ENCODE assay signal across 17 cellular contexts in the genomic region with DNA sequence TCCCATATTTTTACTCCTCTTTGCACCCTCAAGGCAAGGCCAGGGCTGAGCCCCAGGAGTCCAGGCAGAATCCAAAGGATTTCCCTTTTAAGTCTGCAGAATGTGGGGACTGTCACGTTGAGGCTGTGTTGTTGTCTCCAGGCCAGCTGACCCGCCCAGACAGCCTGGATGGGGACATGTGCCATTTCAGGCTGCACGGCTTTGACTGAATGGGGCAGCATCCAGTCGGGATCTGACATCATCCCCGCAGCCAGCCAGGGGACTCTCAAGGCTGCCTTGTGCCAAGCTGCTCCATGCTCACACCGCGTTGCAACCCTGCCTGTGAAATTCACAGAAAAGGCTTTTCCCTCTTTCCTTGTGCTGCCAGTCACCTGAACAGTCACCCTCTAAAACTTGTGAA. TPM values are rescaled to one million over a fixed set of nuclear protein-coding genes. Genes with fewer than 3 reads are reported as not detected.
DNase-seq lines count a peak whose midpoint lies in the region; ATAC-seq, FAIRE-seq and TF ChIP-seq lines count a peak whose summit lies in the region.
"Had no signal": no experiment of that assay in that cellular context is flagged by ENCODE, and none has a peak within 500 bp of the region (broad histone marks: within the 10 kb centered on the region; RNA-seq: fewer than 3 reads in every experiment).

No MANE protein-coding gene starts in this region.

- no peak for FAIRE-seq in small intestine (lab: Jason Lieb, UNC)
- FAIRE-seq: G401.6 had no signal

- no peak for ATAC-seq in GM21515 (IDR thresholded peaks at IDR 0.05; ENCODE audit: unreplicated experiment)
- ATAC-seq: activated CD8-positive, alpha-beta T cell treated with anti-CD3 and anti-CD28 coated beads, Interleukin-2, amount 10 ng/mL, durations not matched to agents 7 days and 5 days had no signal

- H3K27ac ChIP-seq in transverse colon (peak overlapping the region in 3 of 4 donors; percentile 2 to 37 (median 21)), small intestine (ENCODE audit: low read depth in 1 of 2, low read length in 1 of 2) (no peak overlapping the region), testis (no peak overlapping the region)
- H3K27ac ChIP-seq: neutrophil had no signal

- H3K27me3 ChIP-seq in transverse colon (no peaks in the 10 kb centered on the region), H7 (ENCODE audit: control insufficient read depth, insufficient read depth, low read length) (no peaks in the 10 kb centered on the region), small intestine (ENCODE audit: control insufficient read depth in 2 of 2, insufficient read depth in 2 of 2, low read length in 2 of 2) (no peaks in the 10 kb centered on the region), testis (no peaks in the 10 kb centered on the region)
- H3K27me3 ChIP-seq: breast epithelium had no signal

- DNase-seq in amygdala (lab: John Stamatoyannopoulos, UW) (peak in 48 of 56 donors; percentile 3 to 77 (median 40)), cardiac septum (ENCODE audit: low spot score) (peak; percentile 89), posterior cingulate gyrus (peak; percentile 27 to 93 (median 61)), transverse colon (no peak), H7 (no peak), small intestine (no peak), testis (no peak)
- DNase-seq: activated CD8-positive, alpha-beta T cell treated with anti-CD3 and anti-CD28 coated beads, Interleukin-2, amount 10 ng/mL, durations not matched to agents 7 days and 5 days; CD4-positive, CD25-positive, alpha-beta regulatory T cell; GOT3; KG1; NCI-H146; NCI-H82 had no signal

- H3K4me1 ChIP-seq in transverse colon = peaks cover 7 to 41% (median 19%) of the 10 kb centered on the region in 4 donors
- H3K4me1 ChIP-seq in small intestine (ENCODE audit: control insufficient read depth in 2 of 2, insufficient read depth in 1 of 2, low read depth in 1 of 2, low read length in 1 of 2) = no peaks in the 10 kb centered on the region
- no peaks in the 10 kb centered on the region for H3K4me1 ChIP-seq in testis
- H3K4me1 ChIP-seq: breast epithelium had no signal

- no peak for TF ChIP-seq CTCF in transverse colon (IDR thresholded peaks at IDR 0.05)
- no peak for TF ChIP-seq CTCF in testis (IDR thresholded peaks at IDR 0.05)

- intact Hi-C loops in cardiac septum (cut with DNase I) (loop anchor here (2.0 kb wide), 2 partner anchors 57 to 119 kb away; no protein-coding TSS in a partner anchor), posterior cingulate gyrus (cut with DNase I) (no loop called here), transverse colon (cut with DNase I; ENCODE audit: low total_unique reads) (no loop called here), testis (cut with DNase I; ENCODE audit: low total_unique reads) (no loop called here)

- H3K4me3 ChIP-seq in transverse colon = no peak overlapping the region
- no peak overlapping the region for H3K4me3 ChIP-seq in H7 (ENCODE audit: insufficient read depth, low read depth, low read length)
- H3K4me3 ChIP-seq in small intestine (ENCODE audit: low read depth in 1 of 2, low read length in 2 of 2) = no peak overlapping the region
- H3K4me3 ChIP-seq in testis = no peak overlapping the region
- H3K4me3 ChIP-seq: breast epithelium had no signal

- WGBS in transverse colon (ENCODE audit: low coverage in 1 of 2), 2 donors = 65% methylated on average over 7 of the region's 7 CpGs; no CpG with 5 or more reads in 1 of the 2 donors
- WGBS in small intestine, 3 donors = 67 to 81% (median 77%) methylated on average over 7 of the region's 7 CpGs
- WGBS in testis, 2 donors = 83% methylated on average over 7 of the region's 7 CpGs; no CpG with 5 or more reads in 1 of the 2 donors

- TF ChIP-seq POLR2A in transverse colon (IDR thresholded peaks at IDR 0.05) = no peak
- TF ChIP-seq POLR2A in testis (IDR thresholded peaks at IDR 0.05) = no peak

- no peaks in the 10 kb centered on the region for H3K36me3 ChIP-seq in transverse colon
- H3K36me3 ChIP-seq in H7 (replicated peaks; ENCODE audit: control insufficient read depth, insufficient read depth, low read length) = no peaks in the 10 kb centered on the region
- H3K36me3 ChIP-seq in small intestine (ENCODE audit: control insufficient read depth in 2 of 2, insufficient read depth in 2 of 2, low read length in 2 of 2) = no peaks in the 10 kb centered on the region
- H3K36me3 ChIP-seq in testis (ENCODE audit: low read depth, missing control alignments) = no peaks in the 10 kb centered on the region
- H3K36me3 ChIP-seq: breast epithelium, neutrophil had no signal

- in situ Hi-C loops in transverse colon (cut with MboI; ENCODE audit: low pct_ligation_motif_present in 1 of 4, low pct_unique_long_range_greater_than_20kb in 1 of 4, low sequenced_read_pairs in 3 of 4) = no loop called here

- no peaks in the 10 kb centered on the region for H3K9me3 ChIP-seq in transverse colon
- H3K9me3 ChIP-seq in small intestine (ENCODE audit: control insufficient read depth, low read depth) = no peaks in the 10 kb centered on the region
- no peaks in the 10 kb centered on the region for H3K9me3 ChIP-seq in testis
- H3K9me3 ChIP-seq: breast epithelium, neutrophil had no signal

- TF ChIP-seq EP300 in transverse colon (IDR thresholded peaks at IDR 0.05; ENCODE audit: low read depth) = no peak

RNA-seq across cellular contexts. Expression of a gene that starts 2.2 kb away (rescaled TPM):
- total RNA-seq in cardiac septum = 3.7 TPM
- total RNA-seq in transverse colon = 1 to 10 TPM in 1 of 4 donors, under 1 TPM in 3; 0.40 to 1.4 (median 0.72) TPM
- total RNA-seq in H7 (2014; rRNA removed; shearing (Covaris generic)) = not detected in 2 replicates
- polyA plus RNA-seq in small intestine = 1 to 10 TPM in 2 of 3 donors, not detected in 1; 1.5 to 2.4 TPM
- 1 to 10 TPM; 1.4 to 2.2 TPM for total RNA-seq in testis
- polyA plus RNA-seq in testis (ENCODE audit: insufficient read depth, low read depth, low replicate concordance) = 0.96 TPM
- total RNA-seq: activated CD8-positive, alpha-beta T cell treated with anti-CD3 and anti-CD28 coated beads, Interleukin-2, amount 10 ng/mL, durations not matched to agents 7 days and 5 days; CD4-positive, CD25-positive, alpha-beta regulatory T cell had no signal
- polyA plus RNA-seq: CD4-positive, CD25-positive, alpha-beta regulatory T cell had no signal

Comparison
In these comparisons a context has a peak if more than half of its experiments do, and no peak if none do; other contexts are left out.
1. DNase-seq: peak in amygdala (48 of 56), cardiac septum (single experiment) and posterior cingulate gyrus (10 of 10); none in transverse colon (single experiment), H7 (single experiment), small intestine (single experiment) and testis (single experiment).
2. H3K27ac ChIP-seq: peak in transverse colon (3 of 4); none in small intestine (0 of 2) and testis (0 of 2).